8 cellular contexts compared by ENCODE assay signal in the genomic region with DNA sequence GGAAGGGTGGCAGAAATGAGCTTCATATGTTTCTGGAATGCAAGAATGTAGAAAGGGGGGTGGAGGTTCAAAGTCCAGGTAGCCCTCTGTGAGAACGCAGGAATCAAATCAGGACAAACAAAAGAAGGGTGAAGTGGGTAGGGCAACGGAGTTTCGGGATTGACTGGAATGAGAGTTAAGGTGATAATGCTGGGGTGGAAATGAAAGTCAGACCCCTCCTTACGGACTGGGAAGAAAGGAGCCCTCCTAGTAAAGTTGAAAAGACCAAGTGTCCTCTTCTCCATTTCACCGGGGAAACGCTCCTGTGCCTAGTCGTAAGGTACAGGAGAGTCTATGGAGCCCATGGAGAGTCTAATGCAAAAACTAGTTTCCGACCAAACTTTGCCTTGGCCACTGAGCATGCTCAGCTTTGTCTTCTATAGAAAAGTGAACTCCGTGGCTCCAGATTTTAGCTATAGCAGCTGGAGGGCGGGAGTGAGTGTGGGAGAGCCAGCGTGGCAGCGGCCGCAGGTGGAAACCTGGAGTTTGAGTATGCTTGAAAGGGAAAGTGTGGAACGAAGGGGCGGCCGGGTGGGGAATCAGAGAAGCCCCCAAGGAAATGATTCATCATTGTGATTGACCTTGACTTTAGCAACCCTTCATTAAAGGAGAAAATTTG. TPM values are rescaled to one million over a fixed set of nuclear protein-coding genes. Genes with fewer than 3 reads are reported as not detected.
DNase-seq lines count a peak whose midpoint lies in the region; ATAC-seq and TF ChIP-seq lines count a peak whose summit lies in the region.

No MANE protein-coding gene starts in this region.

- H3K4me2 ChIP-seq in fibroblast of lung (ENCODE audit: extremely low read depth, insufficient read depth, low read length) = peak overlapping the region; percentile 91

- peaks cover 7 to 30% (median 10%) of the 10 kb centered on the region in 5 donors for H3K27me3 Mint-ChIP-seq in naive thymus-derived CD8-positive, alpha-beta T cell

- H3K9me3 ChIP-seq in fibroblast of lung (ENCODE audit: control insufficient read depth, insufficient read depth, low read depth, low read length) = no peaks in the 10 kb centered on the region

- peaks cover 0 to 16% (median 4%) of the 10 kb centered on the region in 9 donors for H3K9me3 Mint-ChIP-seq in naive thymus-derived CD8-positive, alpha-beta T cell

- H3K4me1 ChIP-seq in fibroblast of lung (ENCODE audit: control insufficient read depth, extremely low read depth, insufficient read depth, low read length) = peaks cover 2% of the 10 kb centered on the region

- no peak overlapping the region for H3K27ac ChIP-seq in fibroblast of lung (ENCODE audit: insufficient read depth, low read length)

- H3K27me3 ChIP-seq in fibroblast of lung (ENCODE audit: control insufficient read depth, insufficient read depth, low read length) = no peaks in the 10 kb centered on the region

- H3K4me1 Mint-ChIP-seq in naive thymus-derived CD8-positive, alpha-beta T cell = peaks cover 18 to 35% (median 28%) of the 10 kb centered on the region in 4 donors

- H3K36me3 Mint-ChIP-seq in naive thymus-derived CD8-positive, alpha-beta T cell = peaks cover 2 to 11% (median 6%) of the 10 kb centered on the region in 3 donors

- H2AFZ ChIP-seq in fibroblast of lung (ENCODE audit: low read length) = peak overlapping the region; percentile 91

- TF ChIP-seq CTCF in GM12864 (IDR thresholded peaks at IDR 0.05; ENCODE audit: low read depth, low read length, missing control alignments) = no peak
- no peak for TF ChIP-seq CTCF in fibroblast of lung (conservative IDR thresholded peaks at IDR 0.05 in 1 of 2, IDR thresholded peaks at IDR 0.05 in 1 of 2; ENCODE audit: low read depth in 1 of 2, low read length in 2 of 2)

- peaks cover 11% of the 10 kb centered on the region for H3K79me2 ChIP-seq in fibroblast of lung (ENCODE audit: control insufficient read depth, insufficient read depth, low read length)

- peak overlapping the region; percentile 57; the same call in 1 of the 2 replicates for H3K4me3 ChIP-seq in GM12864 (ENCODE audit: low read depth, low read length)
- peak overlapping the region; percentile 70 to 95 (median 85) for H3K4me3 ChIP-seq in fibroblast of lung (replicated peaks in 1 of 4; ENCODE audit: control extremely low read depth in 1 of 4, insufficient read depth in 1 of 4, low read depth in 3 of 4, low read length in 4 of 4)

- H3K4me3 Mint-ChIP-seq in naive thymus-derived CD8-positive, alpha-beta T cell = peak overlapping the region; percentile 83 to 97 (median 95)

- no peak for DNase-seq in GM12864 (ENCODE audit: low read depth)
- peak; percentile 39 for DNase-seq in NCI-H748 treated with DMSO at 0.1 percent for 48 hours (lab: John Stamatoyannopoulos, UW)
- DNase-seq in activated T-cell treated with anti-CD3 and anti-CD28 coated beads for 4 hours = peak; percentile 11
- DNase-seq in fibroblast of lung (ENCODE audit: low read depth in 2 of 2) = peak; percentile 66 to 68
- peak in 4 of 10 donors; percentile 17 to 26 (median 18) for DNase-seq in naive thymus-derived CD8-positive, alpha-beta T cell
- DNase-seq in ureter (ENCODE audit: low spot score) = peak; percentile 78

- POLR2A ChIA-PET in naive thymus-derived CD8-positive, alpha-beta T cell (lab: Charles Lee) = interaction anchor here (1.1 kb wide), 1 partner anchor 142 kb away, joined by 4 read pairs; no protein-coding TSS in a partner anchor

- H3K36me3 ChIP-seq in fibroblast of lung (ENCODE audit: control insufficient read depth, insufficient read depth, low read length) = no peaks in the 10 kb centered on the region

- ATAC-seq in HG03354 (IDR thresholded peaks at IDR 0.05; ENCODE audit: poor library complexity, severe bottlenecking, unreplicated experiment) (peak; percentile 27), GM21786 (IDR thresholded peaks at IDR 0.05; ENCODE audit: unreplicated experiment) (no peak)
- no peak for ATAC-seq in naive thymus-derived CD8-positive, alpha-beta T cell

- H3K9ac ChIP-seq in fibroblast of lung (ENCODE audit: insufficient read depth, low read length) = peak overlapping the region; percentile 46

- no peaks in the 10 kb centered on the region for H4K20me1 ChIP-seq in fibroblast of lung (ENCODE audit: control insufficient read depth, extremely low read depth, insufficient read depth, low read length)

- H3K27ac Mint-ChIP-seq in naive thymus-derived CD8-positive, alpha-beta T cell = peak overlapping the region; percentile 33 to 95 (median 87)

RNA-seq across cellular contexts. Expression of gene LRRC1, which starts 1.4 kb away (rescaled TPM):
- total RNA-seq in fibroblast of lung (7.2 and 12.1 TPM in 2 replicates), ureter (46.9 TPM)
- polyA plus RNA-seq in fibroblast of lung = 3.8 and 9.3 TPM in 2 replicates
- polyA plus RNA-seq in fibroblast of lung (2012) = 3.1 and 6.3 TPM in 2 replicates
- 2.9 and 6.0 TPM in 2 replicates for polyA minus RNA-seq in fibroblast of lung (ENCODE audit: low replicate concordance)
- total RNA-seq in naive thymus-derived CD8-positive, alpha-beta T cell = 1 to 10 TPM; 2.5 to 3.8 TPM
- polyA plus RNA-seq in naive thymus-derived CD8-positive, alpha-beta T cell = 1 to 10 TPM in 2 of 3 donors, under 1 TPM in 1; 0.73 to 1.7 (median 1.5) TPM
